8 cellular contexts compared by ENCODE assay signal in the genomic region with DNA sequence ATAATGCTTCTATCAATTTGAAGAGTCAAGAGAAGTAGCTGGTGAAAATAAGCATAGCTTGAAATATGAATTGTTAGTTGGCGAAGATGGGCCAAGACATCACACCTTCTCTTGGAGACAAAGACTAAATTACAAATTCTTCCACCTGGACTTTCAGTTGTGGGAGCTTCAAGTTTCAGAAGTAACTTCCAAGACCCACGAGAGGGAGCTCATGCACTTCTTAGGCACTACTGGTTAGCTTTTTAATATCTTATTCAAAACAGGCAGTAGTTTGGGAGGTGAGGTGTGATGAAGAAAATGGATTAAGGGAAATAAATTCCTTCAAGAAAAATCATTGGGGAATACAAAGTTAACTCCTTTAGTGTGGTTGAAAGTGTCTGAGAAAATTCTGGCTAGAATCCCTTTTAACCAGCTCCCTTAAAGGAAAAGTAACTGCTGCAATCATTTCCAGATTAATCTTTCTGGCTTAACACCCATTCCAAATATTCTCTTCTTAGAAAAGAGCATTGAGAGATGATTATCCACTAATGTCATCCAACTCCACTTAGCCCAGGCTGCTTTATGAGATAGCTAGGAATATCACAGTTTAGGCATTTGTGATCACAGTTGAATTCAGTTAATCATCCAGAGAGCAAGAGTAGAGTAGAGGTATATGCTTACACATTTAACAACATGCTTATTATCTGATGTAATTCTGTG.
DNase-seq lines count a peak whose midpoint lies in the region; ATAC-seq and TF ChIP-seq lines count a peak whose summit lies in the region.

No MANE protein-coding gene starts in this region.

- H3K4me1 ChIP-seq in adipocyte (ENCODE audit: control insufficient read depth, insufficient read depth, low read length) (peaks cover 6% of the 10 kb centered on the region), iPS DF 6.9 (ENCODE audit: control insufficient read depth, insufficient read depth, low read length) (no peaks in the 10 kb centered on the region), upper lobe of left lung (no peaks in the 10 kb centered on the region)

- H3K27me3 Mint-ChIP-seq in stimulated activated memory B cell treated with anti-CD40 and anti-IgM and Interleukin-4, amounts not matched to agents 10 μg/mL and 1 μg/mL and 100 μg/mL, for 72 hours: peaks cover 13% of the 10 kb centered on the region

- no peaks in the 10 kb centered on the region for H3K9me3 Mint-ChIP-seq in stimulated activated memory B cell treated with anti-CD40 and anti-IgM and Interleukin-4, amounts not matched to agents 10 μg/mL and 1 μg/mL and 100 μg/mL, for 72 hours

- no peak for DNase-seq in GM10266 (ENCODE audit: extremely low spot score)
- DNase-seq in NCI-H1105 (lab: John Stamatoyannopoulos, UW): peak; percentile 39
- peak; percentile 88 for DNase-seq in adipocyte (ENCODE audit: low read depth)
- DNase-seq in iPS DF 6.9 (ENCODE audit: low read depth, low spot score): peak; percentile 25
- DNase-seq in upper lobe of left lung: no peak

- H3K4me3 ChIP-seq in adipocyte (ENCODE audit: low read length) (no peak overlapping the region), iPS DF 6.9 (ENCODE audit: low read length) (no peak overlapping the region), upper lobe of left lung (no peak overlapping the region)

- H3K9ac ChIP-seq in adipocyte (ENCODE audit: low read length): no peak overlapping the region

- no peaks in the 10 kb centered on the region for H3K4me1 Mint-ChIP-seq in stimulated activated memory B cell treated with anti-CD40 and anti-IgM and Interleukin-4, amounts not matched to agents 10 μg/mL and 1 μg/mL and 100 μg/mL, for 72 hours

- no peak overlapping the region for H3K4me3 Mint-ChIP-seq in stimulated activated memory B cell treated with anti-CD40 and anti-IgM and Interleukin-4, amounts not matched to agents 10 μg/mL and 1 μg/mL and 100 μg/mL, for 72 hours

- no peaks in the 10 kb centered on the region for H3K9me3 ChIP-seq in adipocyte (ENCODE audit: control insufficient read depth, low read length)
- H3K9me3 ChIP-seq in iPS DF 6.9 (ENCODE audit: control insufficient read depth, insufficient read depth, low read length): no peaks in the 10 kb centered on the region
- H3K9me3 ChIP-seq in upper lobe of left lung: no peaks in the 10 kb centered on the region

- peak; percentile 21 for TF ChIP-seq CTCF in GM10266 (IDR thresholded peaks at IDR 0.05; ENCODE audit: control insufficient read depth, insufficient read depth, low read depth, missing control alignments)
- peak in 5 of 6 experiments; percentile 7 to 56 (median 34) for TF ChIP-seq CTCF in upper lobe of left lung (IDR thresholded peaks at IDR 0.05)

- H3K27me3 ChIP-seq in adipocyte (replicated peaks; ENCODE audit: control insufficient read depth, insufficient read depth, low read length): no peaks in the 10 kb centered on the region
- no peaks in the 10 kb centered on the region for H3K27me3 ChIP-seq in iPS DF 6.9 (ENCODE audit: control insufficient read depth, insufficient read depth, low read length)
- H3K27me3 ChIP-seq in upper lobe of left lung: no peaks in the 10 kb centered on the region

- H3K27ac Mint-ChIP-seq in stimulated activated memory B cell treated with anti-CD40 and anti-IgM and Interleukin-4, amounts not matched to agents 10 μg/mL and 1 μg/mL and 100 μg/mL, for 72 hours: no peak overlapping the region

- no peaks in the 10 kb centered on the region for H3K36me3 Mint-ChIP-seq in stimulated activated memory B cell treated with anti-CD40 and anti-IgM and Interleukin-4, amounts not matched to agents 10 μg/mL and 1 μg/mL and 100 μg/mL, for 72 hours

- no peaks in the 10 kb centered on the region for H3K36me3 ChIP-seq in adipocyte (ENCODE audit: control insufficient read depth, insufficient read depth, low read length, severe bottlenecking)
- H3K36me3 ChIP-seq in iPS DF 6.9 (ENCODE audit: control insufficient read depth, insufficient read depth, low read length): no peaks in the 10 kb centered on the region
- H3K36me3 ChIP-seq in upper lobe of left lung: no peaks in the 10 kb centered on the region

- H3K27ac ChIP-seq in iPS DF 6.9 (ENCODE audit: low read length) (no peak overlapping the region), upper lobe of left lung (no peak overlapping the region)

- no CpG with 5 or more reads among the region's 2 CpGs for WGBS in iPS DF 6.9 (ENCODE audit: insufficient coverage, insufficient read length)
- WGBS in upper lobe of left lung, 2 donors: 19 to 21% methylated on average over 2 of the region's 2 CpGs

- ATAC-seq in upper lobe of left lung (ENCODE audit: low FRiP score in 2 of 2): peak in 1 of 2 donors; percentile 69
- ATAC-seq in HG03097 (IDR thresholded peaks at IDR 0.05; ENCODE audit: low FRiP score, unreplicated experiment): no peak
- no peak for ATAC-seq in stimulated activated memory B cell treated with anti-CD40 and anti-IgM and Interleukin-4, amounts not matched to agents 10 μg/mL and 1 μg/mL and 100 μg/mL, for 72 hours
- ATAC-seq in HG03045 (IDR thresholded peaks at IDR 0.05; ENCODE audit: unreplicated experiment): no peak

- TF ChIP-seq POLR2A in upper lobe of left lung (IDR thresholded peaks at IDR 0.05): no peak

- no peak for TF ChIP-seq EP300 in upper lobe of left lung (IDR thresholded peaks at IDR 0.05)

Comparison
In these comparisons a context has a peak if more than half of its experiments do, and no peak if none do; other contexts are left out.
1. DNase-seq: peak in NCI-H1105 (single experiment), adipocyte (single experiment) and iPS DF 6.9 (single experiment); none in GM10266 (single experiment) and upper lobe of left lung (0 of 2).